Comparison of ENCODE assay signal across 1 cellular context in genomic region chr3:52385157-52385556, GRCh38.
TF ChIP-seq lines count a peak whose summit lies in the region.

No MANE protein-coding gene starts in this region.

TF ChIP-seq in SK-N-SH treated with all-trans-retinoic acid at 6 μM for 48 hours, 23 proteins besides CTCF, POLR2A, EP300 and RAD21 (continued from another document):
- no peak for TF ChIP-seq TOX (CRISPR knock-in tag; IDR thresholded peaks at IDR 0.05; ENCODE audit: borderline replicate concordance)
- TF ChIP-seq, protein P1, sequence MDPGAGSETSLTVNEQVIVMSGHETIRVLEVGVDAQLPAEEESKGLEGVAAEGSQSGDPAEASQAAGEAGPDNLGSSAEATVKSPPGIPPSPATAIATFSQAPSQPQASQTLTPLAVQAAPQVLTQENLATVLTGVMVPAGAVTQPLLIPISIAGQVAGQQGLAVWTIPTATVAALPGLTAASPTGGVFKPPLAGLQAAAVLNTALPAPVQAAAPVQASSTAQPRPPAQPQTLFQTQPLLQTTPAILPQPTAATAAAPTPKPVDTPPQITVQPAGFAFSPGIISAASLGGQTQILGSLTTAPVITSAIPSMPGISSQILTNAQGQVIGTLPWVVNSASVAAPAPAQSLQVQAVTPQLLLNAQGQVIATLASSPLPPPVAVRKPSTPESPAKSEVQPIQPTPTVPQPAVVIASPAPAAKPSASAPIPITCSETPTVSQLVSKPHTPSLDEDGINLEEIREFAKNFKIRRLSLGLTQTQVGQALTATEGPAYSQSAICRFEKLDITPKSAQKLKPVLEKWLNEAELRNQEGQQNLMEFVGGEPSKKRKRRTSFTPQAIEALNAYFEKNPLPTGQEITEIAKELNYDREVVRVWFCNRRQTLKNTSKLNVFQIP (CRISPR knock-in tag; IDR thresholded peaks at IDR 0.05; ENCODE audit: borderline replicate concordance, low read depth), result no peak
- TF ChIP-seq ARNTL (CRISPR knock-in tag; IDR thresholded peaks at IDR 0.05; ENCODE audit: borderline replicate concordance, low read depth), result no peak
- no peak for TF ChIP-seq CSRNP3 (CRISPR knock-in tag; IDR thresholded peaks at IDR 0.05)
- TF ChIP-seq ZNF70 (CRISPR knock-in tag; IDR thresholded peaks at IDR 0.05), result no peak
